Comparison of ENCODE assay signal across 16 cellular contexts in genomic region chr1:110245876-110246620, GRCh38.
"Had no signal": no experiment of that assay in that cellular context is flagged by ENCODE, and none has a peak within 500 bp of the region (broad histone marks: within the 10 kb centered on the region; RNA-seq: fewer than 3 reads in every experiment).

No MANE protein-coding gene starts in this region.

- H3K4me1 Mint-ChIP-seq: activated CD8-positive, alpha-beta memory T cell treated with anti-CD3 and anti-CD28 coated beads, Interleukin-2, amount 10 ng/mL, durations not matched to agents 7 days and 5 days had no signal

- H3K4me3 Mint-ChIP-seq: activated B cell treated with CpG ODN at 0.5 μM for 24 hours; activated CD4-positive, alpha-beta memory T cell treated with anti-CD3 and anti-CD28 coated beads for 36 hours; activated CD8-positive, alpha-beta memory T cell treated with anti-CD3 and anti-CD28 coated beads, Interleukin-2, amount 10 ng/mL, durations not matched to agents 7 days and 5 days; activated naive CD8-positive, alpha-beta T cell treated with anti-CD3 and anti-CD28 coated beads, Interleukin-2, amount 10 ng/mL, durations not matched to agents 7 days and 5 days; neural crest cell; stimulated activated naive CD8-positive, alpha-beta T cell treated with anti-CD3 and anti-CD28 coated beads, Interleukin-15, Interleukin-2, amounts not matched to agents 100 ng/mL and 50 ng/mL, for 24 hours had no signal

- ATAC-seq: activated CD8-positive, alpha-beta memory T cell treated with anti-CD3 and anti-CD28 coated beads, Interleukin-2, amount 10 ng/mL, durations not matched to agents 7 days and 5 days had no signal

- H3K36me3 ChIP-seq: colonic mucosa, transverse colon, vagina had no signal

- H3K27ac ChIP-seq: colonic mucosa, transverse colon, vagina had no signal

- H3K36me3 Mint-ChIP-seq: activated CD4-positive, alpha-beta memory T cell treated with anti-CD3 and anti-CD28 coated beads for 36 hours; activated CD8-positive, alpha-beta memory T cell treated with anti-CD3 and anti-CD28 coated beads, Interleukin-2, amount 10 ng/mL, durations not matched to agents 7 days and 5 days; activated naive CD8-positive, alpha-beta T cell treated with anti-CD3 and anti-CD28 coated beads, Interleukin-2, amount 10 ng/mL, durations not matched to agents 7 days and 5 days had no signal

- H3K27me3 Mint-ChIP-seq: activated B cell treated with CpG ODN at 0.5 μM for 24 hours; activated CD4-positive, alpha-beta memory T cell treated with anti-CD3 and anti-CD28 coated beads for 36 hours; activated CD8-positive, alpha-beta memory T cell treated with anti-CD3 and anti-CD28 coated beads, Interleukin-2, amount 10 ng/mL, durations not matched to agents 7 days and 5 days; activated naive CD8-positive, alpha-beta T cell treated with anti-CD3 and anti-CD28 coated beads, Interleukin-2, amount 10 ng/mL, durations not matched to agents 7 days and 5 days; stimulated activated naive CD8-positive, alpha-beta T cell treated with anti-CD3 and anti-CD28 coated beads, Interleukin-15, Interleukin-2, amounts not matched to agents 100 ng/mL and 50 ng/mL, for 24 hours had no signal

- H3K9me3 Mint-ChIP-seq: activated B cell treated with CpG ODN at 0.5 μM for 24 hours; activated CD4-positive, alpha-beta memory T cell treated with anti-CD3 and anti-CD28 coated beads for 36 hours; activated naive CD8-positive, alpha-beta T cell treated with anti-CD3 and anti-CD28 coated beads, Interleukin-2, amount 10 ng/mL, durations not matched to agents 7 days and 5 days; neural crest cell; stimulated activated naive CD8-positive, alpha-beta T cell treated with anti-CD3 and anti-CD28 coated beads, Interleukin-15, Interleukin-2, amounts not matched to agents 100 ng/mL and 50 ng/mL, for 24 hours had no signal

- H3K4me3 ChIP-seq: colonic mucosa, transverse colon, vagina had no signal

- H3K9me3 ChIP-seq: colonic mucosa, transverse colon, vagina had no signal

- DNase-seq: activated B cell treated with CpG ODN at 0.5 μM for 24 hours; activated CD4-positive, alpha-beta memory T cell treated with anti-CD3 and anti-CD28 coated beads for 36 hours; activated CD4-positive, alpha-beta T cell treated with anti-CD3 and anti-CD28 coated beads for 4 hours; activated CD8-positive, alpha-beta memory T cell treated with anti-CD3 and anti-CD28 coated beads, Interleukin-2, amount 10 ng/mL, durations not matched to agents 7 days and 5 days; activated naive CD4-positive, alpha-beta T cell treated with Interleukin-2 at 50 U/mL for 16 hours; activated naive CD8-positive, alpha-beta T cell treated with anti-CD3 and anti-CD28 coated beads, Interleukin-2, amount 10 ng/mL, durations not matched to agents 7 days and 5 days; amygdala; central memory CD4-positive, alpha-beta T cell; colonic mucosa; midbrain; retina; stimulated activated CD4-positive, alpha-beta T cell treated with anti-CD3 and anti-CD28 coated beads, Interleukin-2, amount 100 ng/mL, for 24 hours; transverse colon had no signal

- H3K4me1 ChIP-seq: colonic mucosa, transverse colon had no signal

- H3K27me3 ChIP-seq: colonic mucosa, transverse colon, vagina had no signal

- H3K27ac Mint-ChIP-seq: activated B cell treated with CpG ODN at 0.5 μM for 24 hours; activated CD4-positive, alpha-beta memory T cell treated with anti-CD3 and anti-CD28 coated beads for 36 hours; activated CD8-positive, alpha-beta memory T cell treated with anti-CD3 and anti-CD28 coated beads, Interleukin-2, amount 10 ng/mL, durations not matched to agents 7 days and 5 days; activated naive CD8-positive, alpha-beta T cell treated with anti-CD3 and anti-CD28 coated beads, Interleukin-2, amount 10 ng/mL, durations not matched to agents 7 days and 5 days; stimulated activated naive CD8-positive, alpha-beta T cell treated with anti-CD3 and anti-CD28 coated beads, Interleukin-15, Interleukin-2, amounts not matched to agents 100 ng/mL and 50 ng/mL, for 24 hours had no signal
